In the genomic region with DNA sequence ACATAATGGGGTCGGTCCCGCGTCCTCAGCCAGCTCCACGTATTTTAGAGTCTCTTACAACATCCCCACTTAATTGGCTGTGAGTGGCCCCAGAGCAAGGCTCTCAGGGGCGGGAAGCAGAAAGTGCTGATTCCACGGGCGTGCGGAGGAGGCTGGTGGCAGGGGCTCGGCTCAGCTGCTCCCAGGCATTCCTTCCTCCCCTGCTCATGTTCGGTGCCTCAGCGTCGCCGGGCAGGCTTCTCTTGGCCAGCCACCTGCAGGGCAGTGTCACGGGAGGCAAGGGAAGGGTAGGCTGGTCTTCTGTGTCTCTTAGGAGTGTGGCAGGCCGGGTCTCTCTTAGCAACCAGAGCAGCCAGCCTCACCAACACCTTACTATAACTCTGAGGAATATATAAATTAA, we compare ENCODE assay signal across 9 cellular contexts. TPM values are rescaled to one million over a fixed set of nuclear protein-coding genes. Genes with fewer than 3 reads are reported as not detected.
DNase-seq lines count a peak whose midpoint lies in the region; ATAC-seq and TF ChIP-seq lines count a peak whose summit lies in the region.
"Had no signal": no experiment of that assay in that cellular context is flagged by ENCODE, and none has a peak within 500 bp of the region (broad histone marks: within the 10 kb centered on the region; RNA-seq: fewer than 3 reads in every experiment).

No MANE protein-coding gene starts in this region.

- DNase-seq in GM03348 (ENCODE audit: low spot score) (peak; percentile 58), left lobe of liver (ENCODE audit: low spot score) (no peak), spleen (no peak), midbrain (lab: John Stamatoyannopoulos, UW) (no peak), NCI-H774 (lab: John Stamatoyannopoulos, UW) (no peak)

- H3K27ac ChIP-seq in cingulate gyrus (ENCODE audit: low read depth, low read length) (peak overlapping the region; percentile 76), spleen (peak overlapping the region; percentile 35 to 89 (median 83))
- H3K27ac ChIP-seq: KMS-11 had no signal

- TF ChIP-seq POLR2A in spleen (IDR thresholded peaks at IDR 0.05), result no peak

- H3K4me3 ChIP-seq in spleen, result no peak overlapping the region

- no peaks in the 10 kb centered on the region for H3K9me3 ChIP-seq in spleen

- peaks cover 0 to 9% (median 3%) of the 10 kb centered on the region in 6 donors for H3K36me3 ChIP-seq in spleen

- H3K27me3 ChIP-seq in spleen (replicated peaks in 1 of 7), result no peaks in the 10 kb centered on the region

- peaks cover 35 to 65% (median 55%) of the 10 kb centered on the region in 6 donors for H3K4me1 ChIP-seq in spleen

- 50 to 73% (median 66%) methylated on average over 11 to 15 of the region's 15 CpGs for WGBS in spleen, 5 donors

- intact Hi-C loops in spleen (cut with DNase I; ENCODE audit: low total_unique reads), result no loop called here

- TF ChIP-seq CTCF in spleen (IDR thresholded peaks at IDR 0.05 in 8 of 11, conservative IDR thresholded peaks at IDR 0.05 in 3 of 11), result no peak

- ATAC-seq in left lobe of liver (peak; percentile 37), HG02588 (IDR thresholded peaks at IDR 0.05; ENCODE audit: unreplicated experiment) (no peak), GM21786 (IDR thresholded peaks at IDR 0.05; ENCODE audit: unreplicated experiment) (no peak)

RNA-seq across cellular contexts. Expression of gene IL15RA, which starts 33.8 kb away (rescaled TPM):
- total RNA-seq in left lobe of liver, result 8.4 TPM
- 10 to 100 TPM; 18.7 to 37.4 (median 28.6) TPM for total RNA-seq in spleen
- polyA plus RNA-seq in spleen, result 10 to 100 TPM in 2 of 3 donors, 1 to 10 TPM in 1; 9.9 to 13.8 (median 11.1) TPM

RNA-seq across cellular contexts. Expression of gene FBH1, which starts 53.5 kb away (rescaled TPM):
- total RNA-seq in left lobe of liver (41.7 TPM), spleen (100 to 1,000 TPM; 101 to 118 (median 111) TPM)
- polyA plus RNA-seq in spleen, result 10 to 100 TPM; 33.4 to 47.8 (median 40.9) TPM

RNA-seq across cellular contexts. Expression of gene ANKRD16, which starts 53.8 kb away (rescaled TPM):
- 6.6 TPM for total RNA-seq in left lobe of liver
- 10 to 100 TPM in 1 of 7 donors, 1 to 10 TPM in 6; 5.8 to 10.5 (median 6.8) TPM for total RNA-seq in spleen
- 1 to 10 TPM; 2.7 to 5.1 (median 4.3) TPM for polyA plus RNA-seq in spleen
